16 cellular contexts compared by ENCODE assay signal in the genomic region with DNA sequence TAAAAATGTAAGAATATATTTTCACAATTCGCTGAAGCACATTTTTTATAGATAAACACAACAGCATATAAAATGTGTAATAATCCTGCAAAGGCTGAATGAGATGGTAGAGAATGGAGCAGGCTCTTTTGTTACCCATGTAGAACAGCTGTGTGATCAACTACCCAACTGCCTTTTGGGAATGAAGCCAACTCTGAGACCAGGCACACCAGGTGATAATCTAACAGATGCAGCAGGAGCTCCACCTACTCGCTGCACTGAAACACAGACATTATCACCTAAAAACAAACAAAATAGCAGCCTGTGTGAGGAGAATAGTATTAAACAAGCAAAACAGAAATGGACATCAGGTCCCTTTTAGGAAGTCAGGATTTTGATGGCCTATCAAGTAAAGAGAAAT.
A peak's percentile ranks its signal among the peaks of the same experiment; 100 is the strongest.
DNase-seq lines count a peak whose midpoint lies in the region; ATAC-seq lines count a peak whose summit lies in the region.
"Had no signal": no experiment of that assay in that cellular context is flagged by ENCODE, and none has a peak within 500 bp of the region (broad histone marks: within the 10 kb centered on the region; RNA-seq: fewer than 3 reads in every experiment).

No MANE protein-coding gene starts in this region.

- H3K27ac ChIP-seq in SJCRH30, result peak overlapping the region; percentile 37; the same call in 1 of the 2 replicates
- H3K27ac ChIP-seq: 22Rv1, suprapubic skin had no signal

- H3K36me3 ChIP-seq in SJCRH30, result no peaks in the 10 kb centered on the region
- H3K36me3 ChIP-seq: suprapubic skin had no signal

- H3K4me3 ChIP-seq in SJCRH30, result no peak overlapping the region
- H3K4me3 ChIP-seq: suprapubic skin had no signal

- H3K9me3 ChIP-seq in SJCRH30 (replicated peaks), result no peaks in the 10 kb centered on the region
- H3K9me3 ChIP-seq: suprapubic skin had no signal

- ATAC-seq in HG02852 (IDR thresholded peaks at IDR 0.05; ENCODE audit: unreplicated experiment) (no peak), GM21737 (IDR thresholded peaks at IDR 0.05; ENCODE audit: unreplicated experiment) (no peak)
- ATAC-seq: CD8-positive, alpha-beta T cell; effector memory CD8-positive, alpha-beta T cell; HepG2 had no signal

- DNase-seq in NCI-H82 (lab: John Stamatoyannopoulos, UW) (peak; percentile 68), NCI-H82 treated with DMSO at 0.1 percent for 48 hours (lab: John Stamatoyannopoulos, UW; ENCODE audit: unreplicated experiment) (no peak), NCI-H2171 treated with DMSO at 0.1 percent for 48 hours (lab: John Stamatoyannopoulos, UW) (peak; percentile 99), SJCRH30 (peak; percentile 79 to 90)
- DNase-seq in stimulated activated CD4-positive, alpha-beta T cell treated with anti-CD3 and anti-CD28 coated beads, Interleukin-2, amount 100 ng/mL, for 48 hours, result no peak
- DNase-seq in activated naive CD4-positive, alpha-beta T cell (lab: John Stamatoyannopoulos, UW), result no peak
- DNase-seq: CD8-positive, alpha-beta T cell; effector memory CD8-positive, alpha-beta T cell; foreskin melanocyte; NCI-H187 treated with DMSO at 0.1 percent for 48 hours; T1000 had no signal

- peaks cover 30% of the 10 kb centered on the region for H3K4me1 ChIP-seq in SJCRH30
- H3K4me1 ChIP-seq: suprapubic skin had no signal

- H3K27me3 ChIP-seq in SJCRH30, result no peaks in the 10 kb centered on the region
- H3K27me3 ChIP-seq: suprapubic skin had no signal

Comparison
In these comparisons a context has a peak if more than half of its experiments do, and no peak if none do; other contexts are left out.
1. DNase-seq: peak in NCI-H82 (single experiment), NCI-H2171 treated with DMSO at 0.1 percent for 48 hours (single experiment) and SJCRH30 (2 of 2); none in NCI-H82 treated with DMSO at 0.1 percent for 48 hours (single experiment), stimulated activated CD4-positive, alpha-beta T cell treated with anti-CD3 and anti-CD28 coated beads, Interleukin-2, amount 100 ng/mL, for 48 hours (0 of 2) and activated naive CD4-positive, alpha-beta T cell (0 of 4).